28 cellular contexts compared by ENCODE assay signal in genomic region chr12:115495300-115495699, GRCh38.
"Had no signal": no experiment of that assay in that cellular context is flagged by ENCODE, and none has a peak within 500 bp of the region (broad histone marks: within the 10 kb centered on the region; RNA-seq: fewer than 3 reads in every experiment).

No MANE protein-coding gene starts in this region.

- H2AFZ ChIP-seq: hepatocyte had no signal

- ATAC-seq: effector memory CD8-positive, alpha-beta T cell; esophagus mucosa; foreskin keratinocyte; gastrocnemius medialis; gastroesophageal sphincter; heart left ventricle; heart right ventricle had no signal

- H3K79me2 ChIP-seq: hepatocyte had no signal

- H3K27ac ChIP-seq: colonic mucosa, coronary artery, dorsolateral prefrontal cortex, epithelial cell of prostate, esophagus muscularis mucosa, esophagus squamous epithelium, foreskin keratinocyte, gastrocnemius medialis, gastroesophageal sphincter, heart left ventricle, heart right ventricle, hepatocyte had no signal

- FAIRE-seq: endometrium, endothelial cell of umbilical vein, frontal cortex had no signal

- H3K36me3 ChIP-seq: colonic mucosa, esophagus muscularis mucosa, esophagus squamous epithelium, gastrocnemius medialis, gastroesophageal sphincter, heart left ventricle, heart right ventricle had no signal

- DNase-seq: colonic mucosa; cortex of kidney; dermis blood vessel endothelial cell; dorsolateral prefrontal cortex; effector CD4-positive, alpha-beta T cell; effector CD8-positive, alpha-beta T cell; effector memory CD4-positive, alpha-beta T cell; effector memory CD8-positive, alpha-beta T cell; endodermal cell; erythroblast; esophagus squamous epithelium; foreskin fibroblast; foreskin keratinocyte; foreskin melanocyte; gastrocnemius medialis; glutamatergic neuron; head of caudate nucleus; heart left ventricle; heart right ventricle had no signal

- H3K4me2 ChIP-seq: hepatocyte had no signal

- H3K4me1 ChIP-seq: colonic mucosa, esophagus muscularis mucosa, esophagus squamous epithelium, foreskin keratinocyte, gastrocnemius medialis, gastroesophageal sphincter, heart right ventricle had no signal

- H3K4me3 ChIP-seq: colonic mucosa, coronary artery, dorsolateral prefrontal cortex, esophagus muscularis mucosa, esophagus squamous epithelium, gastrocnemius medialis, gastroesophageal sphincter, heart left ventricle, heart right ventricle, hepatocyte had no signal

- H3K27me3 ChIP-seq: colonic mucosa, dorsolateral prefrontal cortex, esophagus squamous epithelium, foreskin keratinocyte, gastrocnemius medialis, heart left ventricle, hepatocyte had no signal

- H3K9me3 ChIP-seq: colonic mucosa, esophagus muscularis mucosa, esophagus squamous epithelium, gastrocnemius medialis, heart left ventricle, heart right ventricle had no signal
